In genomic region chr7:138032775-138033174, GRCh38 we compare ENCODE assay signal across 30 cellular contexts. TPM values are rescaled to one million over a fixed set of nuclear protein-coding genes. Genes with fewer than 3 reads are reported as not detected.
"Had no signal": no experiment of that assay in that cellular context is flagged by ENCODE, and none has a peak within 500 bp of the region (broad histone marks: within the 10 kb centered on the region; RNA-seq: fewer than 3 reads in every experiment).

No MANE protein-coding gene starts in this region.

- H3K36me3 ChIP-seq: cardiac muscle cell, gastroesophageal sphincter, prostate gland, upper lobe of right lung had no signal

- H3K4me3 ChIP-seq: body of pancreas, cardiac muscle cell, gastroesophageal sphincter, mucosa of descending colon, prostate gland, upper lobe of right lung had no signal

- H3K27ac ChIP-seq: body of pancreas, cardiac muscle cell, gastroesophageal sphincter, prostate gland, upper lobe of right lung had no signal

- FAIRE-seq: islet of Langerhans had no signal

- H3K36me3 Mint-ChIP-seq: activated naive CD8-positive, alpha-beta T cell treated with anti-CD3 and anti-CD28 coated beads, Interleukin-2, amount 10 ng/mL, durations not matched to agents 7 days and 5 days had no signal

- H3K4me3 Mint-ChIP-seq: activated CD4-positive, alpha-beta memory T cell treated with anti-CD3 and anti-CD28 coated beads, Interleukin-2, amount 10 ng/mL, durations not matched to agents 7 days and 5 days; activated naive CD4-positive, alpha-beta T cell treated with anti-CD3 and anti-CD28 coated beads for 36 hours; activated naive CD8-positive, alpha-beta T cell treated with anti-CD3 and anti-CD28 coated beads, Interleukin-2, amount 10 ng/mL, durations not matched to agents 7 days and 5 days; activated T-cell treated with anti-CD3 and anti-CD28 coated beads, Interleukin-2, amount 50 U/mL, for 72 hours; memory B cell; naive thymus-derived CD4-positive, alpha-beta T cell had no signal

- H3K27ac Mint-ChIP-seq: activated CD4-positive, alpha-beta memory T cell treated with anti-CD3 and anti-CD28 coated beads, Interleukin-2, amount 10 ng/mL, durations not matched to agents 7 days and 5 days; activated naive CD4-positive, alpha-beta T cell treated with anti-CD3 and anti-CD28 coated beads for 36 hours; activated naive CD8-positive, alpha-beta T cell treated with anti-CD3 and anti-CD28 coated beads, Interleukin-2, amount 10 ng/mL, durations not matched to agents 7 days and 5 days; activated T-cell treated with anti-CD3 and anti-CD28 coated beads, Interleukin-2, amount 50 U/mL, for 72 hours; memory B cell; naive thymus-derived CD4-positive, alpha-beta T cell had no signal

- H3K4me1 ChIP-seq: body of pancreas, gastroesophageal sphincter, prostate gland, upper lobe of right lung had no signal

- H3K9me3 ChIP-seq: body of pancreas, gastroesophageal sphincter, prostate gland, upper lobe of right lung had no signal

- DNase-seq: activated CD4-positive, alpha-beta memory T cell treated with anti-CD3 and anti-CD28 coated beads, Interleukin-2, amount 10 ng/mL, durations not matched to agents 7 days and 5 days; activated CD4-positive, alpha-beta T cell treated with anti-CD3 and anti-CD28 coated beads for 48 hours; activated effector memory CD4-positive, alpha-beta T cell treated with Interleukin-2 at 50 U/mL for 16 hours; activated naive CD4-positive, alpha-beta T cell treated with anti-CD3 and anti-CD28 coated beads for 36 hours; activated naive CD8-positive, alpha-beta T cell treated with anti-CD3 and anti-CD28 coated beads, Interleukin-2, amount 10 ng/mL, durations not matched to agents 7 days and 5 days; activated T-cell treated with anti-CD3 and anti-CD28 coated beads, Interleukin-2, amount 50 U/mL, for 72 hours; amygdala; body of pancreas; dermis blood vessel endothelial cell; effector memory CD4-positive, alpha-beta T cell; head of caudate nucleus; hypothalamus; left cardiac atrium; mucosa of descending colon; naive thymus-derived CD4-positive, alpha-beta T cell; right cardiac atrium; stimulated activated CD4-positive, alpha-beta T cell treated with anti-CD3 and anti-CD28 coated beads, Interleukin-12 subunit alpha, Interleukin-12 subunit beta, amount 100 ng/mL, for 4 hours; stimulated activated CD4-positive, alpha-beta T cell treated with anti-CD3 and anti-CD28 coated beads, Interleukin-4, amount 100 ng/mL, for 4 hours; stimulated activated naive CD8-positive, alpha-beta T cell treated with anti-CD3 and anti-CD28 coated beads, Interleukin-15, Interleukin-2, amounts not matched to agents 100 U/mL and 50 U/mL, for 24 hours; T-helper 9 cell; upper lobe of right lung had no signal

- H3K27me3 ChIP-seq: body of pancreas, cardiac muscle cell, gastroesophageal sphincter, upper lobe of right lung had no signal

- H3K27me3 Mint-ChIP-seq: activated CD4-positive, alpha-beta memory T cell treated with anti-CD3 and anti-CD28 coated beads, Interleukin-2, amount 10 ng/mL, durations not matched to agents 7 days and 5 days had no signal

- H3K9me3 Mint-ChIP-seq: memory B cell had no signal

- H3K4me1 Mint-ChIP-seq: activated CD4-positive, alpha-beta memory T cell treated with anti-CD3 and anti-CD28 coated beads, Interleukin-2, amount 10 ng/mL, durations not matched to agents 7 days and 5 days; activated naive CD8-positive, alpha-beta T cell treated with anti-CD3 and anti-CD28 coated beads, Interleukin-2, amount 10 ng/mL, durations not matched to agents 7 days and 5 days; naive thymus-derived CD4-positive, alpha-beta T cell had no signal

RNA-seq across cellular contexts. Expression of gene AKR1D1, which starts 43.5 kb away (rescaled TPM):
- total RNA-seq: activated CD4-positive, alpha-beta memory T cell treated with anti-CD3 and anti-CD28 coated beads, Interleukin-2, amount 10 ng/mL, durations not matched to agents 7 days and 5 days; activated naive CD4-positive, alpha-beta T cell treated with anti-CD3 and anti-CD28 coated beads for 36 hours; activated naive CD8-positive, alpha-beta T cell treated with anti-CD3 and anti-CD28 coated beads, Interleukin-2, amount 10 ng/mL, durations not matched to agents 7 days and 5 days; activated T-cell treated with anti-CD3 and anti-CD28 coated beads, Interleukin-2, amount 50 U/mL, for 72 hours; body of pancreas; cardiac muscle cell; chondrocyte; dermis blood vessel endothelial cell; gastroesophageal sphincter; left cardiac atrium; mucosa of descending colon; naive thymus-derived CD4-positive, alpha-beta T cell; osteocyte; prostate gland; right cardiac atrium; T-helper 1 cell treated with Interleukin-12 subunit alpha and Interleukin-12 subunit beta and Interleukin-4 antibody, amounts not matched to agents 30 ng/mL and 1 ng/mL, for 36 hours; upper lobe of right lung had no signal
- polyA plus RNA-seq: esophagus; naive thymus-derived CD4-positive, alpha-beta T cell; right cardiac atrium had no signal
